ENCODE assay signal across 10 cellular contexts in genomic region chr2:197256021-197256420, GRCh38. TPM values are rescaled to one million over a fixed set of nuclear protein-coding genes. Genes with fewer than 3 reads are reported as not detected.
A peak's percentile ranks its signal among the peaks of the same experiment; 100 is the strongest.
DNase-seq lines count a peak whose midpoint lies in the region; ATAC-seq and TF ChIP-seq lines count a peak whose summit lies in the region.
"Had no signal": no experiment of that assay in that cellular context is flagged by ENCODE, and none has a peak within 500 bp of the region (broad histone marks: within the 10 kb centered on the region; RNA-seq: fewer than 3 reads in every experiment).

No MANE protein-coding gene starts in this region.

- POLR2A ChIA-PET in SK-N-SH (lab: Yijun Ruan, JAX): no interaction called here

- peak overlapping the region; percentile 67 for H3K4me2 ChIP-seq in SK-N-SH

- H3K4me3 ChIP-seq in SK-N-SH (ENCODE audit: low read depth in 2 of 2, low read length in 1 of 2): no peak overlapping the region
- H3K4me3 ChIP-seq in subcutaneous abdominal adipose tissue (ENCODE audit: low read depth in 1 of 5, low read length in 5 of 5): peak overlapping the region in 2 of 5 donors; percentile 15 to 20
- no peak overlapping the region for H3K4me3 ChIP-seq in H7 (ENCODE audit: insufficient read depth, low read depth, low read length)
- H3K4me3 ChIP-seq: adrenal gland, prostate gland had no signal

- peak overlapping the region; percentile 39 for H3K9ac ChIP-seq in SK-N-SH
- H3K9ac ChIP-seq in subcutaneous abdominal adipose tissue (ENCODE audit: low read length in 5 of 5): peak overlapping the region in 3 of 5 donors; percentile 36 to 56 (median 39)

- no peaks in the 10 kb centered on the region for H3K36me3 ChIP-seq in SK-N-SH (replicated peaks in 1 of 2; ENCODE audit: control insufficient read depth in 1 of 2, insufficient read depth in 2 of 2, low read length in 1 of 2)
- H3K36me3 ChIP-seq in subcutaneous abdominal adipose tissue (ENCODE audit: control insufficient read depth in 5 of 5, insufficient read depth in 5 of 5, low read length in 5 of 5): no peaks in the 10 kb centered on the region
- H3K36me3 ChIP-seq in H7 (replicated peaks; ENCODE audit: control insufficient read depth, insufficient read depth, low read length): no peaks in the 10 kb centered on the region
- H3K36me3 ChIP-seq: adrenal gland, prostate gland had no signal

- H4K20me1 ChIP-seq in SK-N-SH (ENCODE audit: insufficient read depth): no peaks in the 10 kb centered on the region

- H3K4me3 Mint-ChIP-seq in activated CD4-positive, alpha-beta T cell treated with anti-CD3 and anti-CD28 coated beads, Interleukin-2, amount 10 ng/mL, durations not matched to agents 24 days and 14 days: peak overlapping the region; percentile 81
- H3K4me3 Mint-ChIP-seq in immature natural killer cell: peak overlapping the region; percentile 78 to 85 (median 81)

- H3K9me2 ChIP-seq in SK-N-SH: no peaks in the 10 kb centered on the region

- H3K9me3 Mint-ChIP-seq in activated CD4-positive, alpha-beta T cell treated with anti-CD3 and anti-CD28 coated beads, Interleukin-2, amount 10 ng/mL, durations not matched to agents 24 days and 14 days: no peaks in the 10 kb centered on the region
- H3K9me3 Mint-ChIP-seq in immature natural killer cell: no peaks in the 10 kb centered on the region

- CTCF ChIA-PET in SK-N-SH (lab: Yijun Ruan, JAX): interaction anchor here (1.4 to 3.1 kb wide), 3 partner anchors 10 to 142 kb away, joined by 4 to 19 read pairs (median 5); no protein-coding TSS in a partner anchor

- DNase-seq in activated CD4-positive, alpha-beta T cell treated with anti-CD3 and anti-CD28 coated beads, Interleukin-2, amount 10 ng/mL, durations not matched to agents 24 days and 14 days: no peak
- DNase-seq in activated CD4-positive, alpha-beta T cell treated with anti-CD3 and anti-CD28 coated beads for 4 hours: no peak
- DNase-seq in SK-N-SH (no peak), immature natural killer cell (no peak), H7 (no peak)

- peak overlapping the region; percentile 42 for H2AFZ ChIP-seq in SK-N-SH (ENCODE audit: low read depth)

- H3K4me1 ChIP-seq in SK-N-SH (ENCODE audit: control insufficient read depth in 1 of 2, insufficient read depth in 2 of 2, low read depth in 1 of 2, low read length in 1 of 2) (peaks cover 19 to 21% of the 10 kb centered on the region in 2 experiments; a peak in 2 of 4 replicates), subcutaneous abdominal adipose tissue (ENCODE audit: control insufficient read depth in 5 of 5, insufficient read depth in 5 of 5, low read length in 5 of 5) (peaks cover 0 to 24% (median 20%) of the 10 kb centered on the region in 5 donors)
- H3K4me1 ChIP-seq: prostate gland had no signal

- H3K79me2 ChIP-seq in SK-N-SH (ENCODE audit: insufficient read depth): no peaks in the 10 kb centered on the region

- intact Hi-C loops in activated CD4-positive, alpha-beta T cell treated with anti-CD3 and anti-CD28 coated beads, Interleukin-2, amount 10 ng/mL, durations not matched to agents 24 days and 14 days (cut with micrococcal nuclease): loop anchor here (5.0 kb wide), 1 partner anchor 329 kb away; the partner anchor contains the start of gene PGAP1

- peak overlapping the region; percentile 96 for H3K27ac Mint-ChIP-seq in activated CD4-positive, alpha-beta T cell treated with anti-CD3 and anti-CD28 coated beads, Interleukin-2, amount 10 ng/mL, durations not matched to agents 24 days and 14 days
- H3K27ac Mint-ChIP-seq in immature natural killer cell: peak overlapping the region; percentile 95 to 100 (median 98)

- peaks cover 4% of the 10 kb centered on the region for H3F3A ChIP-seq in SK-N-SH (replicated peaks; ENCODE audit: insufficient read depth)

- ATAC-seq in HG02678 (IDR thresholded peaks at IDR 0.05; ENCODE audit: unreplicated experiment): no peak
- ATAC-seq in GM18907 (IDR thresholded peaks at IDR 0.05; ENCODE audit: unreplicated experiment): no peak

- TF ChIP-seq CTCF in SK-N-SH (IDR thresholded peaks at IDR 0.05): no peak

- H3K27me3 ChIP-seq in SK-N-SH (ENCODE audit: insufficient read depth) (no peaks in the 10 kb centered on the region), subcutaneous abdominal adipose tissue (ENCODE audit: control insufficient read depth in 5 of 5, insufficient read depth in 4 of 5, low read length in 5 of 5) (no peaks in the 10 kb centered on the region), H7 (ENCODE audit: control insufficient read depth, insufficient read depth, low read length) (no peaks in the 10 kb centered on the region)
- H3K27me3 ChIP-seq: adrenal gland had no signal

- H3K27ac ChIP-seq in SK-N-SH (ENCODE audit: low read depth in 2 of 2, low read length in 1 of 2) (peak overlapping the region; percentile 43 to 98), subcutaneous abdominal adipose tissue (ENCODE audit: low read depth, low read length) (peak overlapping the region; percentile 20)

- H3K9me3 ChIP-seq in SK-N-SH: no peaks in the 10 kb centered on the region
- no peaks in the 10 kb centered on the region for H3K9me3 ChIP-seq in subcutaneous abdominal adipose tissue (ENCODE audit: control insufficient read depth in 5 of 5, low read length in 5 of 5)
- H3K9me3 ChIP-seq: adrenal gland, prostate gland had no signal

- H3K36me3 Mint-ChIP-seq in activated CD4-positive, alpha-beta T cell treated with anti-CD3 and anti-CD28 coated beads, Interleukin-2, amount 10 ng/mL, durations not matched to agents 24 days and 14 days (ENCODE audit: low read depth): peaks cover 24% of the 10 kb centered on the region
- peaks cover 3 to 5% (median 3%) of the 10 kb centered on the region in 3 donors for H3K36me3 Mint-ChIP-seq in immature natural killer cell

- peaks cover 59% of the 10 kb centered on the region for H3K4me1 Mint-ChIP-seq in activated CD4-positive, alpha-beta T cell treated with anti-CD3 and anti-CD28 coated beads, Interleukin-2, amount 10 ng/mL, durations not matched to agents 24 days and 14 days
- peaks cover 80 to 88% of the 10 kb centered on the region in 2 donors for H3K4me1 Mint-ChIP-seq in immature natural killer cell

- TF ChIP-seq EP300 in SK-N-SH (IDR thresholded peaks at IDR 0.05; ENCODE audit: borderline replicate concordance in 1 of 2, low read depth in 1 of 2, low read length in 1 of 2): no peak

- no peak for TF ChIP-seq RAD21 in SK-N-SH (IDR thresholded peaks at IDR 0.05; ENCODE audit: low read length)

- H3K27me3 Mint-ChIP-seq in activated CD4-positive, alpha-beta T cell treated with anti-CD3 and anti-CD28 coated beads, Interleukin-2, amount 10 ng/mL, durations not matched to agents 24 days and 14 days: no peaks in the 10 kb centered on the region
- peaks cover 3 to 6% (median 6%) of the 10 kb centered on the region in 3 donors for H3K27me3 Mint-ChIP-seq in immature natural killer cell (ENCODE audit: low read depth in 3 of 3)

TF ChIP-seq in SK-N-SH, 30 proteins besides CTCF, POLR2A, EP300 and RAD21 (continues in another document):
- TF ChIP-seq EZH2phosphoT487 (IDR thresholded peaks at IDR 0.05; ENCODE audit: borderline replicate concordance, low read depth) (no peak), TEAD4 (IDR thresholded peaks at IDR 0.05; ENCODE audit: borderline replicate concordance, insufficient read depth) (no peak), GABPA (IDR thresholded peaks at IDR 0.05; ENCODE audit: low read depth) (no peak), NFIC (IDR thresholded peaks at IDR 0.05; ENCODE audit: borderline replicate concordance) (no peak), FOSL2 (IDR thresholded peaks at IDR 0.05; ENCODE audit: borderline replicate concordance, low read depth) (no peak), GATA2 (CRISPR knock-in tag; IDR thresholded peaks at IDR 0.05) (no peak), RFX5 (IDR thresholded peaks at IDR 0.05; ENCODE audit: low read length) (no peak), USF2 (IDR thresholded peaks at IDR 0.05; ENCODE audit: borderline replicate concordance, low read depth, low read length) (no peak), RXRA (IDR thresholded peaks at IDR 0.05; ENCODE audit: borderline replicate concordance, low read depth) (no peak), RCOR1 (IDR thresholded peaks at IDR 0.05; ENCODE audit: low read length) (no peak)

RNA-seq across cellular contexts. Expression of gene ANKRD44, which starts 54.6 kb away (rescaled TPM):
- total RNA-seq in activated CD4-positive, alpha-beta T cell treated with anti-CD3 and anti-CD28 coated beads, Interleukin-2, amount 10 ng/mL, durations not matched to agents 24 days and 14 days: 130 and 147 TPM in 2 replicates
- polyA plus RNA-seq in SK-N-SH (2012; rRNA removed) (12.3 and 12.5 TPM in 2 replicates), immature natural killer cell (100 to 1,000 TPM in 1 of 3 donors, 10 to 100 TPM in 2; 58.0 to 125 (median 65.6) TPM)
- 6.8 and 7.0 TPM in 2 replicates for polyA plus RNA-seq in SK-N-SH (2012; cell fraction: cytosol; rRNA removed)
- polyA plus RNA-seq in SK-N-SH (2012; cell fraction: nucleus; rRNA removed): 23.4 and 77.4 TPM in 2 replicates
- total RNA-seq in H7 (2014; rRNA removed; shearing (Covaris generic)): 0.76 and 3.2 TPM in 2 replicates

Comparison
In these comparisons a context has a peak if more than half of its experiments do, and no peak if none do; other contexts are left out.
1. RNA of gene ANKRD44, which starts 54.6 kb away (total RNA-seq): 130 to 147 TPM in activated CD4-positive, alpha-beta T cell treated with anti-CD3 and anti-CD28 coated beads, Interleukin-2, amount 10 ng/mL, durations not matched to agents 24 days and 14 days; 0.76 to 3.2 TPM in H7; every median in the first group is over 10 times any median in the second.